Comparison of ENCODE assay signal across 23 cellular contexts in the genomic region with DNA sequence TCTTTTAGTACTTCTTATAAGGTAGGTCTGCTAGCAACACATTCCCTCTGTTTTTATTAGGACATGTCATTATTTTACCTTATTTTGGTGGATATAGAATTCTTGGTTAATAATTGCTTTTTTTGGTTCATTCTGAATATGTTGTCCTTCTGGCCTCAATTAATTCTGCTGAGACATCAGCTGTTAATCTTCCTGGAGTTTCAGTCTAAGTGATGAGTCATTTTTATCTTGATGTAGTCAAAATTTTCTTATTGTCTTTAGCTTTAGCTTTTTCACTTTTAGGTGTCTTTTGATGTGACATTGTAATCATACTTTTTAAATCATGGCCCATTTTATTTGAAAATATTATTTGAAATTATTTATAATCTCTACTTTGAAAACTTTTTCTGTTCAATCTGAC.
DNase-seq lines count a peak whose midpoint lies in the region; ATAC-seq, FAIRE-seq and TF ChIP-seq lines count a peak whose summit lies in the region.
"Had no signal": no experiment of that assay in that cellular context is flagged by ENCODE, and none has a peak within 500 bp of the region (broad histone marks: within the 10 kb centered on the region; RNA-seq: fewer than 3 reads in every experiment).

No MANE protein-coding gene starts in this region.

- H3K4me3 ChIP-seq in GM23248 (no peak overlapping the region), bronchial epithelial cell (ENCODE audit: low read depth, low read length) (no peak overlapping the region)
- H3K4me3 ChIP-seq: A549, HAP-1, SJSA1 had no signal

- H3K27ac ChIP-seq in GM23248: no peak overlapping the region
- peak overlapping the region; percentile 38 for H3K27ac ChIP-seq in foreskin keratinocyte
- H3K27ac ChIP-seq: A549, SJSA1 had no signal

- H3K9me3 ChIP-seq in GM23248 (ENCODE audit: low read depth): no peaks in the 10 kb centered on the region
- H3K9me3 ChIP-seq: A549, HAP-1 had no signal

- H3K4me1 Mint-ChIP-seq in activated T-cell treated with anti-CD3 and anti-CD28 coated beads, Interleukin-2, amount 50 U/mL, for 72 hours (ENCODE audit: low read depth): peaks cover 3% of the 10 kb centered on the region
- H3K4me1 Mint-ChIP-seq: CD4-positive, CD25-positive, alpha-beta regulatory T cell; IgD-negative memory B cell had no signal

- DNase-seq in COLO829 (ENCODE audit: low spot score) (peak; percentile 3), GM23248 (peak; percentile 17), bronchial epithelial cell (ENCODE audit: low read depth) (peak; percentile 37), foreskin keratinocyte (peak in 1 of 2 donors; percentile 32), superior temporal gyrus (ENCODE audit: extremely low spot score) (no peak)
- no peak for DNase-seq in activated T-cell treated with anti-CD3 and anti-CD28 coated beads, Interleukin-2, amount 50 U/mL, for 72 hours
- DNase-seq: CD4-positive, CD25-positive, alpha-beta regulatory T cell; COR-L47; DND-41; Karpas-422; NCI-H1417 treated with DMSO at 0.1 percent for 48 hours; NCI-H187; NCI-H446; NCI-H526 had no signal

- in situ Hi-C loops in GM23248 (cut with MboI): no loop called here

- TF ChIP-seq CTCF in bronchial epithelial cell (IDR thresholded peaks at IDR 0.05; ENCODE audit: insufficient read depth, low read length, severe bottlenecking) (no peak), foreskin keratinocyte (conservative IDR thresholded peaks at IDR 0.05) (no peak)

- H3K27me3 ChIP-seq in GM23248 (replicated peaks; ENCODE audit: insufficient read depth) (no peaks in the 10 kb centered on the region), bronchial epithelial cell (ENCODE audit: control insufficient read depth, insufficient read depth, low read length) (no peaks in the 10 kb centered on the region), foreskin keratinocyte (no peaks in the 10 kb centered on the region)
- H3K27me3 ChIP-seq: SJSA1 had no signal

- peaks cover 8% of the 10 kb centered on the region; the same call in 1 of the 2 replicates for H3F3A ChIP-seq in GM23248 (ENCODE audit: insufficient read depth)

- no peak overlapping the region for H3K9ac ChIP-seq in GM23248

- no peak overlapping the region for H3K27ac Mint-ChIP-seq in activated T-cell treated with anti-CD3 and anti-CD28 coated beads, Interleukin-2, amount 50 U/mL, for 72 hours
- H3K27ac Mint-ChIP-seq: CD4-positive, CD25-positive, alpha-beta regulatory T cell; IgD-negative memory B cell; T-helper 1 cell treated with Interleukin-12 subunit alpha and Interleukin-12 subunit beta and Interleukin-4 antibody, amounts not matched to agents 30 μg/mL and 1 μg/mL, for 36 hours had no signal

- no peak overlapping the region for H3K4me3 Mint-ChIP-seq in activated T-cell treated with anti-CD3 and anti-CD28 coated beads, Interleukin-2, amount 50 U/mL, for 72 hours
- H3K4me3 Mint-ChIP-seq: CD4-positive, CD25-positive, alpha-beta regulatory T cell; IgD-negative memory B cell; T-helper 1 cell treated with Interleukin-12 subunit alpha and Interleukin-12 subunit beta and Interleukin-4 antibody, amounts not matched to agents 30 μg/mL and 1 μg/mL, for 36 hours had no signal

- no peaks in the 10 kb centered on the region for H3K9me2 ChIP-seq in GM23248 (ENCODE audit: insufficient read depth)

- H2AFZ ChIP-seq in GM23248: no peak overlapping the region

- no peak overlapping the region for H3K4me2 ChIP-seq in GM23248 (ENCODE audit: unreplicated experiment)
- H3K4me2 ChIP-seq: A549 had no signal

- no peak for FAIRE-seq in bronchial epithelial cell (lab: Jason Lieb, UNC)
- FAIRE-seq: A549, G401.6, RCC 7860 had no signal

- no peak for ATAC-seq in foreskin keratinocyte
- no peak for ATAC-seq in activated T-cell treated with anti-CD3 and anti-CD28 coated beads, Interleukin-2, amount 50 U/mL, for 72 hours (replicated peaks in 1 of 2)
- no peak for ATAC-seq in HG02763 (IDR thresholded peaks at IDR 0.05; ENCODE audit: unreplicated experiment)
- ATAC-seq: A549, Right ventricle myocardium inferior had no signal

- no peaks in the 10 kb centered on the region for H3K79me2 ChIP-seq in GM23248 (ENCODE audit: insufficient read depth)

- H3K4me1 ChIP-seq in GM23248 (ENCODE audit: insufficient read depth) (peaks cover 8% of the 10 kb centered on the region; the same call in 1 of the 2 replicates), foreskin keratinocyte (peaks cover 13% of the 10 kb centered on the region)
- H3K4me1 ChIP-seq: HAP-1 had no signal

- H3K9me3 Mint-ChIP-seq in activated T-cell treated with anti-CD3 and anti-CD28 coated beads, Interleukin-2, amount 50 U/mL, for 72 hours: peaks cover under 1 to 2% of the 10 kb centered on the region in 2 donors
- H3K9me3 Mint-ChIP-seq: T-helper 1 cell treated with Interleukin-12 subunit alpha and Interleukin-12 subunit beta and Interleukin-4 antibody, amounts not matched to agents 30 μg/mL and 1 μg/mL, for 36 hours had no signal

- peaks cover 0 to 5% of the 10 kb centered on the region in 2 donors for H3K36me3 Mint-ChIP-seq in activated T-cell treated with anti-CD3 and anti-CD28 coated beads, Interleukin-2, amount 50 U/mL, for 72 hours (ENCODE audit: insufficient read depth in 2 of 2)
- H3K36me3 Mint-ChIP-seq: CD4-positive, CD25-positive, alpha-beta regulatory T cell; IgD-negative memory B cell had no signal

- H3K27me3 Mint-ChIP-seq in activated T-cell treated with anti-CD3 and anti-CD28 coated beads, Interleukin-2, amount 50 U/mL, for 72 hours (ENCODE audit: low read depth): peaks cover 12% of the 10 kb centered on the region
- H3K27me3 Mint-ChIP-seq: IgD-negative memory B cell had no signal

- H4K20me1 ChIP-seq in GM23248 (ENCODE audit: insufficient read depth): no peaks in the 10 kb centered on the region

- H3K36me3 ChIP-seq in GM23248 (ENCODE audit: low read depth): no peaks in the 10 kb centered on the region
- no peaks in the 10 kb centered on the region for H3K36me3 ChIP-seq in bronchial epithelial cell (ENCODE audit: control insufficient read depth, insufficient read depth, low read length)
- H3K36me3 ChIP-seq: HAP-1, SJSA1 had no signal

Comparison
In these comparisons a context has a peak if more than half of its experiments do, and no peak if none do; other contexts are left out.
1. DNase-seq: peak in COLO829 (single experiment), GM23248 (single experiment) and bronchial epithelial cell (single experiment); none in superior temporal gyrus (single experiment) and activated T-cell treated with anti-CD3 and anti-CD28 coated beads, Interleukin-2, amount 50 U/mL, for 72 hours (0 of 2).